26 cellular contexts compared by ENCODE assay signal in genomic region chr13:93561553-93561952, GRCh38.
DNase-seq lines count a peak whose midpoint lies in the region; ATAC-seq and TF ChIP-seq lines count a peak whose summit lies in the region.
"Had no signal": no experiment of that assay in that cellular context is flagged by ENCODE, and none has a peak within 500 bp of the region (broad histone marks: within the 10 kb centered on the region; RNA-seq: fewer than 3 reads in every experiment).

No MANE protein-coding gene starts in this region.

- peak overlapping the region; percentile 82 for H3K27ac ChIP-seq in neural progenitor cell
- H3K27ac ChIP-seq: esophagus squamous epithelium, gastrocnemius medialis, parathyroid adenoma, right lobe of liver, transverse colon, WERI-Rb-1 had no signal

- H3K36me3 Mint-ChIP-seq in neural progenitor cell, result no peaks in the 10 kb centered on the region
- H3K36me3 Mint-ChIP-seq in stimulated activated effector memory CD8-positive, alpha-beta T cell treated with anti-CD3 and anti-CD28 coated beads, Interleukin-12 subunit alpha, Interleukin-12 subunit beta, amount 100 ng/mL, for 72 hours, result no peaks in the 10 kb centered on the region
- H3K36me3 Mint-ChIP-seq: mesothelial cell of epicardium, natural killer cell had no signal

- H3K4me3 ChIP-seq in Loucy (ENCODE audit: low read length, poor library complexity, severe bottlenecking) (no peak overlapping the region), neural progenitor cell (peak overlapping the region; percentile 7)
- H3K4me3 ChIP-seq: esophagus squamous epithelium, gastrocnemius medialis, right lobe of liver, transverse colon had no signal

- no peaks in the 10 kb centered on the region for H3K9me3 Mint-ChIP-seq in neural progenitor cell
- no peaks in the 10 kb centered on the region for H3K9me3 Mint-ChIP-seq in stimulated activated effector memory CD8-positive, alpha-beta T cell treated with anti-CD3 and anti-CD28 coated beads, Interleukin-12 subunit alpha, Interleukin-12 subunit beta, amount 100 ng/mL, for 72 hours
- H3K9me3 Mint-ChIP-seq: activated naive CD8-positive, alpha-beta T cell treated with anti-CD3 and anti-CD28 coated beads, Interleukin-2, amount 50 U/mL, for 24 hours; CD4-positive, alpha-beta T cell; mesothelial cell of epicardium had no signal

- DNase-seq in NCI-H526 treated with DMSO at 0.1 percent for 48 hours (lab: John Stamatoyannopoulos, UW), result peak; percentile 74
- DNase-seq in iPS DF 4.7 (ENCODE audit: extremely low read depth, low spot score), result peak; percentile 30
- DNase-seq in neural progenitor cell (ENCODE audit: low spot score), result peak; percentile 32
- no peak for DNase-seq in stimulated activated effector memory CD8-positive, alpha-beta T cell treated with anti-CD3 and anti-CD28 coated beads, Interleukin-12 subunit alpha, Interleukin-12 subunit beta, amount 100 ng/mL, for 72 hours (ENCODE audit: low spot score in 2 of 2)
- DNase-seq in stimulated activated naive CD8-positive, alpha-beta T cell treated with anti-CD3 and anti-CD28 coated beads, Interleukin-15, Interleukin-2, amounts not matched to agents 100 U/mL and 50 U/mL, for 24 hours, result no peak
- no peak for DNase-seq in erythroblast (lab: John Stamatoyannopoulos, UW)
- DNase-seq: activated effector memory CD4-positive, alpha-beta T cell treated with anti-CD3 and anti-CD28 coated beads, Interleukin-2, amount 50 U/mL, for 16 hours; activated naive CD8-positive, alpha-beta T cell treated with anti-CD3 and anti-CD28 coated beads, Interleukin-2, amount 50 U/mL, for 24 hours; CD4-positive, alpha-beta T cell; effector memory CD4-positive, alpha-beta T cell; esophagus squamous epithelium; gastrocnemius medialis; GF-D8; Karpas-422; left colon; natural killer cell; NCI-H1092 treated with DMSO at 0.1 percent for 48 hours; NCI-H2227 treated with DMSO at 0.1 percent for 48 hours; right lobe of liver; T-helper 2 cell; transverse colon; WERI-Rb-1 had no signal

- H3K79me2 ChIP-seq in Loucy (ENCODE audit: insufficient read depth, low read length), result no peaks in the 10 kb centered on the region
- no peaks in the 10 kb centered on the region for H3K79me2 ChIP-seq in neural progenitor cell (ENCODE audit: low read depth)
- H3K79me2 ChIP-seq: parathyroid adenoma had no signal

- peaks cover 17% of the 10 kb centered on the region for H3K4me1 Mint-ChIP-seq in neural progenitor cell
- no peaks in the 10 kb centered on the region for H3K4me1 Mint-ChIP-seq in stimulated activated effector memory CD8-positive, alpha-beta T cell treated with anti-CD3 and anti-CD28 coated beads, Interleukin-12 subunit alpha, Interleukin-12 subunit beta, amount 100 ng/mL, for 72 hours
- H3K4me1 Mint-ChIP-seq: activated naive CD8-positive, alpha-beta T cell treated with anti-CD3 and anti-CD28 coated beads, Interleukin-2, amount 50 U/mL, for 24 hours; natural killer cell had no signal

- H3K9ac ChIP-seq in Loucy (ENCODE audit: low read depth, low read length, poor library complexity, severe bottlenecking) (no peak overlapping the region), neural progenitor cell (no peak overlapping the region)
- H3K9ac ChIP-seq: parathyroid adenoma had no signal

- no peaks in the 10 kb centered on the region for H4K20me1 ChIP-seq in Loucy (ENCODE audit: insufficient read depth, low read length, poor library complexity, severe bottlenecking)
- no peaks in the 10 kb centered on the region for H4K20me1 ChIP-seq in neural progenitor cell (ENCODE audit: low read depth)

- TF ChIP-seq CTCF in Loucy (conservative IDR thresholded peaks at IDR 0.05; ENCODE audit: low read length), result no peak
- TF ChIP-seq CTCF in neural progenitor cell (IDR thresholded peaks at IDR 0.05), result no peak

- no peaks in the 10 kb centered on the region for H3K27me3 Mint-ChIP-seq in neural progenitor cell (ENCODE audit: insufficient read depth, low read depth)
- H3K27me3 Mint-ChIP-seq: activated naive CD8-positive, alpha-beta T cell treated with anti-CD3 and anti-CD28 coated beads, Interleukin-2, amount 50 U/mL, for 24 hours; CD4-positive, alpha-beta T cell had no signal

- no peaks in the 10 kb centered on the region for H3K27me3 ChIP-seq in Loucy (ENCODE audit: insufficient read depth, low read length, poor library complexity, severe bottlenecking)
- H3K27me3 ChIP-seq in neural progenitor cell, result no peaks in the 10 kb centered on the region
- H3K27me3 ChIP-seq: esophagus squamous epithelium, gastrocnemius medialis, right lobe of liver, transverse colon had no signal

- ATAC-seq in stimulated activated effector memory CD8-positive, alpha-beta T cell treated with anti-CD3 and anti-CD28 coated beads, Interleukin-12 subunit alpha, Interleukin-12 subunit beta, amount 100 ng/mL, for 72 hours, result no peak
- no peak for ATAC-seq in GM21576 (IDR thresholded peaks at IDR 0.05; ENCODE audit: unreplicated experiment)
- no peak for ATAC-seq in stimulated activated naive CD8-positive, alpha-beta T cell treated with anti-CD3 and anti-CD28 coated beads, Interleukin-15, Interleukin-2, amounts not matched to agents 100 U/mL and 50 U/mL, for 24 hours
- ATAC-seq: activated naive CD8-positive, alpha-beta T cell treated with anti-CD3 and anti-CD28 coated beads, Interleukin-2, amount 50 U/mL, for 24 hours; gastrocnemius medialis; left colon; natural killer cell had no signal

- no peaks in the 10 kb centered on the region for H3K9me2 ChIP-seq in Loucy (replicated peaks; ENCODE audit: low read depth, low read length)

- H3K27ac Mint-ChIP-seq in neural progenitor cell, result peak overlapping the region; percentile 75
- H3K27ac Mint-ChIP-seq in stimulated activated effector memory CD8-positive, alpha-beta T cell treated with anti-CD3 and anti-CD28 coated beads, Interleukin-12 subunit alpha, Interleukin-12 subunit beta, amount 100 ng/mL, for 72 hours, result no peak overlapping the region
- H3K27ac Mint-ChIP-seq: activated naive CD8-positive, alpha-beta T cell treated with anti-CD3 and anti-CD28 coated beads, Interleukin-2, amount 50 U/mL, for 24 hours; CD4-positive, alpha-beta T cell; mesothelial cell of epicardium; natural killer cell had no signal

- H2AFZ ChIP-seq in Loucy (ENCODE audit: low read length), result 0 out of 2 replicates have a peak overlapping the region, but pooled peaks have one; percentile 12
- peak overlapping the region; percentile 46 for H2AFZ ChIP-seq in neural progenitor cell (replicated peaks)
- H2AFZ ChIP-seq: parathyroid adenoma had no signal

- no peak overlapping the region for H3K4me3 Mint-ChIP-seq in neural progenitor cell
- no peak overlapping the region for H3K4me3 Mint-ChIP-seq in stimulated activated effector memory CD8-positive, alpha-beta T cell treated with anti-CD3 and anti-CD28 coated beads, Interleukin-12 subunit alpha, Interleukin-12 subunit beta, amount 100 ng/mL, for 72 hours
- H3K4me3 Mint-ChIP-seq: activated naive CD8-positive, alpha-beta T cell treated with anti-CD3 and anti-CD28 coated beads, Interleukin-2, amount 50 U/mL, for 24 hours; CD4-positive, alpha-beta T cell; mesothelial cell of epicardium; natural killer cell had no signal

- no peaks in the 10 kb centered on the region for H3K4me1 ChIP-seq in Loucy (ENCODE audit: insufficient read depth, low read length, poor library complexity, severe bottlenecking)
- H3K4me1 ChIP-seq in neural progenitor cell, result peaks cover 24% of the 10 kb centered on the region
- H3K4me1 ChIP-seq: esophagus squamous epithelium, gastrocnemius medialis, parathyroid adenoma, right lobe of liver, transverse colon had no signal

- H3K4me2 ChIP-seq in Loucy (ENCODE audit: low read depth, low read length, poor library complexity, severe bottlenecking), result no peak overlapping the region
- peak overlapping the region; percentile 62 for H3K4me2 ChIP-seq in neural progenitor cell

- H3F3A ChIP-seq in Loucy (ENCODE audit: low read depth) (no peaks in the 10 kb centered on the region), neural progenitor cell (ENCODE audit: low read depth) (peaks cover 12% of the 10 kb centered on the region)

- H3K9me3 ChIP-seq in Loucy (ENCODE audit: insufficient read depth, low read depth, low read length) (no peaks in the 10 kb centered on the region), neural progenitor cell (ENCODE audit: low read depth) (no peaks in the 10 kb centered on the region)
- H3K9me3 ChIP-seq: esophagus squamous epithelium, gastrocnemius medialis, right lobe of liver, transverse colon had no signal

- no peaks in the 10 kb centered on the region for H3K36me3 ChIP-seq in Loucy (ENCODE audit: insufficient read depth, low read length)
- no peaks in the 10 kb centered on the region for H3K36me3 ChIP-seq in neural progenitor cell
- H3K36me3 ChIP-seq: esophagus squamous epithelium, gastrocnemius medialis, right lobe of liver, transverse colon had no signal

- TF ChIP-seq POLR2A in erythroblast (IDR thresholded peaks at IDR 0.05; ENCODE audit: low read length), result no peak

Comparison
In these comparisons a context has a peak if more than half of its experiments do, and no peak if none do; other contexts are left out.
1. DNase-seq: peak in NCI-H526 treated with DMSO at 0.1 percent for 48 hours (single experiment), iPS DF 4.7 (single experiment) and neural progenitor cell (single experiment); none in stimulated activated effector memory CD8-positive, alpha-beta T cell treated with anti-CD3 and anti-CD28 coated beads, Interleukin-12 subunit alpha, Interleukin-12 subunit beta, amount 100 ng/mL, for 72 hours (0 of 2), stimulated activated naive CD8-positive, alpha-beta T cell treated with anti-CD3 and anti-CD28 coated beads, Interleukin-15, Interleukin-2, amounts not matched to agents 100 U/mL and 50 U/mL, for 24 hours (single experiment) and erythroblast (0 of 2).